ENCODE assay signal across 11 cellular contexts in genomic region chr12:95385246-95385645, GRCh38.
DNase-seq lines count a peak whose midpoint lies in the region; ATAC-seq and TF ChIP-seq lines count a peak whose summit lies in the region.
"Had no signal": no experiment of that assay in that cellular context is flagged by ENCODE, and none has a peak within 500 bp of the region (broad histone marks: within the 10 kb centered on the region; RNA-seq: fewer than 3 reads in every experiment).

No MANE protein-coding gene starts in this region.

- intact Hi-C loops in MCF 10A (cut with micrococcal nuclease) (no loop called here), stomach (cut with DNase I; ENCODE audit: low total_unique reads) (no loop called here)

- no peak overlapping the region for H3K4me2 ChIP-seq in GM23338

- TF ChIP-seq POLR2A in stomach (IDR thresholded peaks at IDR 0.05), result no peak

- H3K9me2 ChIP-seq in GM23338 (ENCODE audit: insufficient read depth), result no peaks in the 10 kb centered on the region

- H3K4me3 ChIP-seq in GM23338 (no peak overlapping the region), stomach (peak overlapping the region; percentile 18 to 29 (median 24))

- peak; percentile 12 for DNase-seq in GM23338 (ENCODE audit: low spot score)
- peak; percentile 43 for DNase-seq in MCF 10A (ENCODE audit: unreplicated experiment)
- peak; percentile 3 to 5 for DNase-seq in hippocampal formation (lab: John Stamatoyannopoulos, UW)
- no peak for DNase-seq in stomach
- no peak for DNase-seq in stimulated activated naive CD8-positive, alpha-beta T cell treated with anti-CD3 and anti-CD28 coated beads, Interleukin-15, amount 100 ng/mL, for 72 hours
- no peak for DNase-seq in NCI-H2081 (lab: John Stamatoyannopoulos, UW)
- DNase-seq: islet precursor cell, NCI-H1436, T1000 had no signal

- peaks cover 1% of the 10 kb centered on the region for H3K27me3 Mint-ChIP-seq in GM23338 (ENCODE audit: insufficient read depth, low read depth, poor library complexity)
- H3K27me3 Mint-ChIP-seq in MCF 10A (ENCODE audit: insufficient read depth, unreplicated experiment), result no peaks in the 10 kb centered on the region
- no peaks in the 10 kb centered on the region for H3K27me3 Mint-ChIP-seq in stimulated activated naive CD8-positive, alpha-beta T cell treated with anti-CD3 and anti-CD28 coated beads, Interleukin-15, amount 100 ng/mL, for 72 hours

- no TSS peak for BruUV-seq in MCF 10A (replicated peaks; lab: Mats Ljungman, UMichigan)

- no peak overlapping the region for H3K27ac ChIP-seq in GM23338 (ENCODE audit: low read depth)
- H3K27ac ChIP-seq in stomach, result peak overlapping the region in 4 of 5 donors; percentile 50 to 79 (median 61)

- peaks cover 4% of the 10 kb centered on the region; the same call in 2 of the 3 replicates for H3K9me3 Mint-ChIP-seq in GM23338
- no peaks in the 10 kb centered on the region for H3K9me3 Mint-ChIP-seq in MCF 10A (ENCODE audit: unreplicated experiment)
- H3K9me3 Mint-ChIP-seq in stimulated activated naive CD8-positive, alpha-beta T cell treated with anti-CD3 and anti-CD28 coated beads, Interleukin-15, amount 100 ng/mL, for 72 hours, result no peaks in the 10 kb centered on the region

- H3K79me2 ChIP-seq in GM23338 (replicated peaks; ENCODE audit: insufficient read depth), result no peaks in the 10 kb centered on the region

- peaks cover 4% of the 10 kb centered on the region; the same call in 1 of the 2 replicates for H3K4me1 ChIP-seq in GM23338 (ENCODE audit: insufficient read depth)
- peaks cover 0 to 27% (median 8%) of the 10 kb centered on the region in 4 donors for H3K4me1 ChIP-seq in stomach

- H2AFZ ChIP-seq in GM23338, result peak overlapping the region; percentile 83

- H3K36me3 Mint-ChIP-seq in GM23338 (ENCODE audit: low read depth) (no peaks in the 10 kb centered on the region), MCF 10A (ENCODE audit: insufficient read depth, unreplicated experiment) (no peaks in the 10 kb centered on the region)

- TF ChIP-seq CTCF in GM23338 (conservative IDR thresholded peaks at IDR 0.05; ENCODE audit: low read depth in 2 of 2) (no peak), MCF 10A (IDR thresholded peaks at IDR 0.05; ENCODE audit: unreplicated experiment) (no peak), stomach (IDR thresholded peaks at IDR 0.05) (no peak)

- H3K4me3 Mint-ChIP-seq in GM23338 (no peak overlapping the region), MCF 10A (ENCODE audit: unreplicated experiment) (peak overlapping the region; percentile 6)
- H3K4me3 Mint-ChIP-seq in stimulated activated naive CD8-positive, alpha-beta T cell treated with anti-CD3 and anti-CD28 coated beads, Interleukin-15, amount 100 ng/mL, for 72 hours, result no peak overlapping the region

- CTCF ChIA-PET in MCF 10A (lab: Yijun Ruan, JAX), result interaction anchor here (0.6 to 0.8 kb wide), 2 partner anchors 40 to 78 kb away, joined by 3 read pairs; no protein-coding TSS in a partner anchor

- H3K4me1 Mint-ChIP-seq in GM23338, result no peaks in the 10 kb centered on the region
- peaks cover 16% of the 10 kb centered on the region for H3K4me1 Mint-ChIP-seq in MCF 10A (ENCODE audit: insufficient read depth, unreplicated experiment)
- no peaks in the 10 kb centered on the region for H3K4me1 Mint-ChIP-seq in stimulated activated naive CD8-positive, alpha-beta T cell treated with anti-CD3 and anti-CD28 coated beads, Interleukin-15, amount 100 ng/mL, for 72 hours

- H3K9me3 ChIP-seq in stomach, result no peaks in the 10 kb centered on the region

- ATAC-seq in GM23338 (peak; percentile 72), GM18858 (IDR thresholded peaks at IDR 0.05; ENCODE audit: unreplicated experiment) (no peak), GM21390 (IDR thresholded peaks at IDR 0.05; ENCODE audit: unreplicated experiment) (no peak)
- ATAC-seq in stimulated activated naive CD8-positive, alpha-beta T cell treated with anti-CD3 and anti-CD28 coated beads, Interleukin-15, amount 100 ng/mL, for 72 hours, result no peak

- no peaks in the 10 kb centered on the region for H3F3A ChIP-seq in GM23338 (replicated peaks; ENCODE audit: low read depth)

- H4K20me1 ChIP-seq in GM23338 (replicated peaks; ENCODE audit: insufficient read depth), result no peaks in the 10 kb centered on the region

- H3K36me3 ChIP-seq in GM23338 (ENCODE audit: insufficient read depth), result no peaks in the 10 kb centered on the region
- H3K36me3 ChIP-seq in stomach, result no peaks in the 10 kb centered on the region

- POLR2A ChIA-PET in MCF 10A (lab: Yijun Ruan, JAX), result interaction anchor here (0.5 to 3.6 kb wide), 7 partner anchors 11 to 1390 kb away, joined by 3 to 44 read pairs (median 5); partner anchors contain the start of gene METAP2

- 23 to 55% (median 30%) methylated on average over 7 of the region's 7 CpGs for WGBS in stomach, 5 donors

- H3K27me3 ChIP-seq in GM23338 (ENCODE audit: insufficient read depth) (no peaks in the 10 kb centered on the region), stomach (no peaks in the 10 kb centered on the region)

- TF ChIP-seq EP300 in stomach (IDR thresholded peaks at IDR 0.05), result no peak

- H3K27ac Mint-ChIP-seq in GM23338 (no peak overlapping the region), MCF 10A (ENCODE audit: low read depth, unreplicated experiment) (peak overlapping the region; percentile 67)
- no peak overlapping the region for H3K27ac Mint-ChIP-seq in stimulated activated naive CD8-positive, alpha-beta T cell treated with anti-CD3 and anti-CD28 coated beads, Interleukin-15, amount 100 ng/mL, for 72 hours

TF ChIP-seq in GM23338, 12 proteins besides CTCF, POLR2A, EP300 and RAD21:
- TF ChIP-seq POLR2AphosphoS5 (IDR thresholded peaks at IDR 0.05; ENCODE audit: low read depth) (no peak), CREB1 (CRISPR knock-in tag; IDR thresholded peaks at IDR 0.05; ENCODE audit: low read depth) (no peak), ETS1 (IDR thresholded peaks at IDR 0.05) (no peak), EZH2 (IDR thresholded peaks at IDR 0.05; ENCODE audit: low read depth, unreplicated experiment) (no peak), JUNB (IDR thresholded peaks at IDR 0.05; ENCODE audit: unreplicated experiment) (no peak), ZNF114 (CRISPR knock-in tag; IDR thresholded peaks at IDR 0.05) (no peak), EZH2phosphoT487 (IDR thresholded peaks at IDR 0.05; ENCODE audit: unreplicated experiment) (no peak)

Comparison
In these comparisons a context has a peak if more than half of its experiments do, and no peak if none do; other contexts are left out.
1. DNase-seq: peak in GM23338 (single experiment), MCF 10A (single experiment) and hippocampal formation (2 of 2); none in stomach (single experiment), stimulated activated naive CD8-positive, alpha-beta T cell treated with anti-CD3 and anti-CD28 coated beads, Interleukin-15, amount 100 ng/mL, for 72 hours (0 of 2) and NCI-H2081 (0 of 2).